In genomic region chr13:25881946-25882574, GRCh38 we compare ENCODE assay signal across 10 cellular contexts.
DNase-seq lines count a peak whose midpoint lies in the region; ATAC-seq and TF ChIP-seq lines count a peak whose summit lies in the region.
"Had no signal": no experiment of that assay in that cellular context is flagged by ENCODE, and none has a peak within 500 bp of the region (broad histone marks: within the 10 kb centered on the region; RNA-seq: fewer than 3 reads in every experiment).

No MANE protein-coding gene starts in this region.

- no peak overlapping the region for H3K4me3 Mint-ChIP-seq in CD4-positive, alpha-beta T cell
- no peak overlapping the region for H3K4me3 Mint-ChIP-seq in activated T-cell treated with anti-CD3 and anti-CD28 coated beads, Interleukin-2, amount 50 U/mL, for 24 hours

- no peak for DNase-seq in CD4-positive, alpha-beta T cell
- peak; percentile 54 to 90 (median 66) for DNase-seq in NCI-H1417 (lab: John Stamatoyannopoulos, UW)
- DNase-seq in SW480 (ENCODE audit: low spot score), result peak; percentile 43
- no peak for DNase-seq in kidney epithelial cell (ENCODE audit: low read depth)
- no peak for DNase-seq in mucosa of gallbladder (ENCODE audit: low spot score)
- DNase-seq in activated T-cell treated with anti-CD3 and anti-CD28 coated beads, Interleukin-2, amount 50 U/mL, for 24 hours, result no peak
- DNase-seq in effector CD8-positive, alpha-beta T cell (lab: John Stamatoyannopoulos, UW), result no peak
- DNase-seq: NK-92 treated with Interleukin-12 subunit alpha and Interleukin-12 subunit beta, amount 100 ng/mL, for 24 hours had no signal

- H3K36me3 ChIP-seq in kidney epithelial cell (ENCODE audit: control insufficient read depth, insufficient read depth, low read length), result no peaks in the 10 kb centered on the region

- intact Hi-C loops in CD4-positive, alpha-beta T cell (cut with DNase I, micrococcal nuclease), result no loop called here

- no peaks in the 10 kb centered on the region for H3K27me3 ChIP-seq in CD4-positive, alpha-beta T cell (ENCODE audit: control insufficient read depth, insufficient read depth, low read length)
- H3K27me3 ChIP-seq in kidney epithelial cell (ENCODE audit: control insufficient read depth, insufficient read depth, low read length), result no peaks in the 10 kb centered on the region

- H3K27ac ChIP-seq in CD4-positive, alpha-beta T cell (ENCODE audit: low read depth, low read length), result no peak overlapping the region
- H3K27ac ChIP-seq: HL-60 had no signal

- peak overlapping the region; percentile 10 for H3K4me3 ChIP-seq in kidney epithelial cell (ENCODE audit: low read depth, low read length)

- CTCF ChIA-PET in CD4-positive, alpha-beta T cell (lab: Charles Lee), result no interaction called here

- H3K4me1 Mint-ChIP-seq in CD4-positive, alpha-beta T cell (ENCODE audit: low read depth), result peaks cover 55% of the 10 kb centered on the region
- peaks cover 66% of the 10 kb centered on the region for H3K4me1 Mint-ChIP-seq in activated T-cell treated with anti-CD3 and anti-CD28 coated beads, Interleukin-2, amount 50 U/mL, for 24 hours (ENCODE audit: low read depth)

- H3K27me3 Mint-ChIP-seq in CD4-positive, alpha-beta T cell, result no peaks in the 10 kb centered on the region
- no peaks in the 10 kb centered on the region for H3K27me3 Mint-ChIP-seq in activated T-cell treated with anti-CD3 and anti-CD28 coated beads, Interleukin-2, amount 50 U/mL, for 24 hours

- no peaks in the 10 kb centered on the region for H3K9me3 ChIP-seq in CD4-positive, alpha-beta T cell (ENCODE audit: control insufficient read depth, low read length)

- no peaks in the 10 kb centered on the region for H3K9me3 Mint-ChIP-seq in CD4-positive, alpha-beta T cell
- H3K9me3 Mint-ChIP-seq in activated T-cell treated with anti-CD3 and anti-CD28 coated beads, Interleukin-2, amount 50 U/mL, for 24 hours, result peaks cover 2% of the 10 kb centered on the region

- no peak for TF ChIP-seq CTCF in CD4-positive, alpha-beta T cell (IDR thresholded peaks at IDR 0.05)
- no peak for TF ChIP-seq CTCF in kidney epithelial cell (IDR thresholded peaks at IDR 0.05; ENCODE audit: insufficient read depth, low read length, poor library complexity, severe bottlenecking)

- ATAC-seq in CD4-positive, alpha-beta T cell (ENCODE audit: poor library complexity), result no peak
- ATAC-seq in GM18907 (IDR thresholded peaks at IDR 0.05; ENCODE audit: unreplicated experiment), result no peak

- H3K36me3 Mint-ChIP-seq in CD4-positive, alpha-beta T cell (ENCODE audit: low read depth), result no peaks in the 10 kb centered on the region
- no peaks in the 10 kb centered on the region for H3K36me3 Mint-ChIP-seq in activated T-cell treated with anti-CD3 and anti-CD28 coated beads, Interleukin-2, amount 50 U/mL, for 24 hours (ENCODE audit: low read depth)

- POLR2A ChIA-PET in CD4-positive, alpha-beta T cell (lab: Charles Lee), result interaction anchor here (0.7 to 1.4 kb wide), 2 partner anchors 18 to 606 kb away, joined by 3 read pairs; no protein-coding TSS in a partner anchor

- H3K27ac Mint-ChIP-seq in CD4-positive, alpha-beta T cell, result peak overlapping the region; percentile 63
- H3K27ac Mint-ChIP-seq in activated T-cell treated with anti-CD3 and anti-CD28 coated beads, Interleukin-2, amount 50 U/mL, for 24 hours, result no peak overlapping the region

Comparison
In these comparisons a context has a peak if more than half of its experiments do, and no peak if none do; other contexts are left out.
1. DNase-seq: peak in NCI-H1417 (3 of 3) and SW480 (single experiment); none in CD4-positive, alpha-beta T cell (0 of 10), kidney epithelial cell (single experiment), mucosa of gallbladder (single experiment), activated T-cell treated with anti-CD3 and anti-CD28 coated beads, Interleukin-2, amount 50 U/mL, for 24 hours (single experiment) and effector CD8-positive, alpha-beta T cell (single experiment).